ENCODE assay signal across 8 cellular contexts in the genomic region with DNA sequence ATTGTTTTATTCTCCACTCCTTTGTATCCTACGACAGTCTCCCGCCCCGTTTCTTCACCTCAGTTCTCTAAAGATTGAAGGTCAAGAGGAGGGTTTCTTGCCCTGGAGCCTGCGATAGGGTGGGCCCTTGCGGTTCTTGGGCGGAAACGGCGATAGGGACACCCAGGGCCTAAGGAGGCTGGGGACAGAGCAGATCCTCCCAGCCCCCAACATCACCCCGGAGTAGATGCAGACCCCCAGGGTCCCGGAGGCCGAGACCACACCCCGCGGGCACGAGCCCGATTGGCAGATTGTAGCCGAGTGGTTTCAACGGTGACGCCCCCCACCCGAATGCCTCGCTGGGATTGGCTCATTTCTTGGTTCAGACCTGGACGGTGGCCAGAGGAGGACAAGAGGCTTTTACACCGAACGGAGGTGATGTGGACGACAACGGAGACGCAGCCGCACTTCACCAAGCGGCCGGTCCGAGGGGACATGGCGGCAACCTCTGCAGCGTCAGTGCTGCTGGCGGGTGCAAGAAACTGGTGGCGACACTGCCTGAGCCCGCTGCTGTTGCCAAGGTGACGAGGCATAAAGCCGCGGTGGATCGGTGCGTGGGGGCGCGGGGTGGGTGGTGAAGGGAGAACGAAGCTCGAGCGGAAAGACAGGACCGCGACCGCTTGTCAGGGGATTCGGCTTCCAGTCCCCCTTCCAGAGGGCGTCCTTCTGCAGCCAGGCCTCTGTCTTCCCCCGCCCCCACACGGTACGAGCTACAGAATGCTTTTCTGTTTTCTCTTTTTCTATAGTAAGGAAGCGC. TPM values are rescaled to one million over a fixed set of nuclear protein-coding genes. Genes with fewer than 3 reads are reported as not detected.
A peak's percentile ranks its signal among the peaks of the same experiment; 100 is the strongest.
DNase-seq lines count a peak whose midpoint lies in the region; TF ChIP-seq lines count a peak whose summit lies in the region.

No MANE protein-coding gene starts in this region.

- peak overlapping the region; percentile 75 for H3K4me2 ChIP-seq in OCI-LY3 (ENCODE audit: low read length)

- H3K4me1 ChIP-seq in OCI-LY3 (ENCODE audit: low read length), result peaks cover 6% of the 10 kb centered on the region
- peaks cover 13% of the 10 kb centered on the region for H3K4me1 ChIP-seq in mononuclear cell (ENCODE audit: insufficient read depth, low read length)

- H2AFZ ChIP-seq in OCI-LY3 (ENCODE audit: low read depth, low read length), result peak overlapping the region; percentile 84

- peaks cover 6% of the 10 kb centered on the region; the same call in 1 of the 2 replicates for H3K79me2 ChIP-seq in OCI-LY3 (ENCODE audit: low read length)

- H3K27ac ChIP-seq in OCI-LY3 (ENCODE audit: low read length), result peak overlapping the region; percentile 28

- H3K9ac ChIP-seq in OCI-LY3 (ENCODE audit: low read length), result peak overlapping the region; percentile 82

- H3K36me3 ChIP-seq in OCI-LY3 (replicated peaks; ENCODE audit: low read depth, low read length), result peaks cover 6% of the 10 kb centered on the region

- H3K27me3 ChIP-seq in OCI-LY3 (ENCODE audit: low read depth, low read length) (no peaks in the 10 kb centered on the region), mononuclear cell (ENCODE audit: insufficient read depth, low read length) (no peaks in the 10 kb centered on the region)

- DNase-seq in CD1c-positive myeloid dendritic cell (ENCODE audit: extremely low spot score) (peak; percentile 69), GM20000 (ENCODE audit: low spot score) (peak; percentile 84), HuH-7 (ENCODE audit: low spot score) (peak; percentile 92), activated T-cell treated with anti-CD3 and anti-CD28 coated beads for 24 hours (ENCODE audit: low read depth) (peak; percentile 66), epithelial cell of esophagus (ENCODE audit: low read depth) (peak; percentile 78)
- DNase-seq in stimulated activated CD8-positive, alpha-beta memory T cell treated with anti-CD3 and anti-CD28 coated beads, Interleukin-2, amount 100 ng/mL, for 1 hour (ENCODE audit: low read depth in 2 of 2), result peak; percentile 44

- no peaks in the 10 kb centered on the region for H4K20me1 ChIP-seq in OCI-LY3 (ENCODE audit: insufficient read depth, low read length)

- no peak for TF ChIP-seq CTCF in GM20000 (IDR thresholded peaks at IDR 0.05; ENCODE audit: extremely low read depth, missing control alignments)
- 0 out of 2 replicates have a peak, but pooled peaks have one; percentile 11 for TF ChIP-seq CTCF in OCI-LY3 (IDR thresholded peaks at IDR 0.05; ENCODE audit: low read depth, low read length)
- TF ChIP-seq CTCF in epithelial cell of esophagus (IDR thresholded peaks at IDR 0.05; ENCODE audit: insufficient read depth, low read depth, low read length, missing control alignments), result no peak

- H3K9me3 ChIP-seq in OCI-LY3 (ENCODE audit: insufficient read depth, low read length), result peaks cover 21% of the 10 kb centered on the region
- peaks cover 18% of the 10 kb centered on the region for H3K9me3 ChIP-seq in mononuclear cell (ENCODE audit: low read depth, low read length)

- H3K4me3 ChIP-seq in OCI-LY3 (ENCODE audit: low read length), result peak overlapping the region; percentile 93
- peak overlapping the region; percentile 80 for H3K4me3 ChIP-seq in epithelial cell of esophagus (ENCODE audit: low read length)
- peak overlapping the region; percentile 64 for H3K4me3 ChIP-seq in mononuclear cell (ENCODE audit: low read length)

RNA-seq across cellular contexts. Expression of a gene that starts 19.0 kb away (rescaled TPM):
- total RNA-seq in mononuclear cell, result 2.9 TPM

Comparison
In these comparisons a context has a peak if more than half of its experiments do, and no peak if none do; other contexts are left out.
1. Peak in every context shown above with its lines: DNase-seq, H3K4me3 ChIP-seq and H3K27ac ChIP-seq.